Comparison of ENCODE assay signal across 2 cellular contexts in genomic region chr14:54472291-54472690, GRCh38.
TF ChIP-seq lines count a peak whose summit lies in the region.

No MANE protein-coding gene starts in this region.

TF ChIP-seq in GM23338, 12 proteins besides CTCF, POLR2A, EP300 and RAD21 (continued from another document):
- TF ChIP-seq REST (IDR thresholded peaks at IDR 0.05; ENCODE audit: unreplicated experiment) (no peak), POLR2AphosphoS5 (IDR thresholded peaks at IDR 0.05; ENCODE audit: low read depth) (no peak), STAT1 (IDR thresholded peaks at IDR 0.05; ENCODE audit: unreplicated experiment) (no peak), ZNF114 (CRISPR knock-in tag; IDR thresholded peaks at IDR 0.05) (no peak), ZNF462 (CRISPR knock-in tag; IDR thresholded peaks at IDR 0.05) (no peak), EZH2 (IDR thresholded peaks at IDR 0.05; ENCODE audit: low read depth, unreplicated experiment) (no peak), CREB1 (CRISPR knock-in tag; IDR thresholded peaks at IDR 0.05; ENCODE audit: low read depth) (no peak), ZNF331 (CRISPR knock-in tag; IDR thresholded peaks at IDR 0.05; ENCODE audit: low read depth) (no peak)

TF ChIP-seq in SK-N-SH treated with all-trans-retinoic acid at 6 μM for 48 hours, 23 proteins besides CTCF, POLR2A, EP300 and RAD21 (continued from another document):
- TF ChIP-seq TCF4 (CRISPR knock-in tag; IDR thresholded peaks at IDR 0.05; ENCODE audit: borderline replicate concordance) (no peak), ZFP30 (CRISPR knock-in tag; IDR thresholded peaks at IDR 0.05) (no peak), ZNF70 (CRISPR knock-in tag; IDR thresholded peaks at IDR 0.05) (no peak)
